ENCODE assay signal across 8 cellular contexts in genomic region chr3:50359760-50360110, GRCh38. TPM values are rescaled to one million over a fixed set of nuclear protein-coding genes. Genes with fewer than 3 reads are reported as not detected.
DNase-seq lines count a peak whose midpoint lies in the region; ATAC-seq and TF ChIP-seq lines count a peak whose summit lies in the region.

No MANE protein-coding gene starts in this region.

- H3K9me3 ChIP-seq in NT2/D1 (ENCODE audit: insufficient read depth, low read length) (no peaks in the 10 kb centered on the region), thyroid gland (no peaks in the 10 kb centered on the region)

- peak overlapping the region; percentile 94 for H3K27ac Mint-ChIP-seq in activated CD4-positive, alpha-beta T cell treated with anti-CD3 and anti-CD28 coated beads for 36 hours

- no peaks in the 10 kb centered on the region for H3K27me3 Mint-ChIP-seq in activated CD4-positive, alpha-beta T cell treated with anti-CD3 and anti-CD28 coated beads for 36 hours

- H3K9me3 Mint-ChIP-seq in activated CD4-positive, alpha-beta T cell treated with anti-CD3 and anti-CD28 coated beads for 36 hours (ENCODE audit: low read depth), result no peaks in the 10 kb centered on the region

- H3K36me3 Mint-ChIP-seq in activated CD4-positive, alpha-beta T cell treated with anti-CD3 and anti-CD28 coated beads for 36 hours (ENCODE audit: low read depth), result peaks cover 16% of the 10 kb centered on the region

- TF ChIP-seq POLR2A in thyroid gland (IDR thresholded peaks at IDR 0.05), result no peak

- peak overlapping the region; percentile 91 for H3K4me3 Mint-ChIP-seq in activated CD4-positive, alpha-beta T cell treated with anti-CD3 and anti-CD28 coated beads for 36 hours

- peak overlapping the region; percentile 32 for H3K27ac ChIP-seq in substantia nigra (ENCODE audit: low read depth, low read length, poor library complexity, severe bottlenecking)
- peak overlapping the region in 1 of 3 donors; percentile 90 for H3K27ac ChIP-seq in thyroid gland

- no peak for DNase-seq in activated CD4-positive, alpha-beta T cell treated with anti-CD3 and anti-CD28 coated beads for 36 hours
- DNase-seq in activated CD4-positive, alpha-beta T cell treated with anti-CD3 and anti-CD28 coated beads for 48 hours, result no peak
- DNase-seq in NT2/D1 (ENCODE audit: low read depth, low spot score) (no peak), fibroblast of pulmonary artery (ENCODE audit: low read depth) (no peak), substantia nigra (lab: John Stamatoyannopoulos, UW) (no peak), thyroid gland (no peak)
- no peak for DNase-seq in stimulated activated naive CD4-positive, alpha-beta T cell (lab: John Stamatoyannopoulos, UW)
- DNase-seq in activated CD4-positive, alpha-beta T cell treated with anti-CD3 and anti-CD28 coated beads, Interleukin-2, amount 50 U/mL, for 1 hour, result no peak

- H3K4me3 ChIP-seq in NT2/D1 (ENCODE audit: insufficient read length, low read depth), result peak overlapping the region; percentile 92
- peak overlapping the region; percentile 88 for H3K4me3 ChIP-seq in fibroblast of pulmonary artery (replicated peaks; ENCODE audit: low read depth, low read length)
- no peak overlapping the region for H3K4me3 ChIP-seq in thyroid gland (replicated peaks in 1 of 3)

- 31 to 35% methylated on average over 8 of the region's 8 CpGs for WGBS in thyroid gland, 2 donors

- peaks cover 37% of the 10 kb centered on the region for H3K4me1 Mint-ChIP-seq in activated CD4-positive, alpha-beta T cell treated with anti-CD3 and anti-CD28 coated beads for 36 hours

- H3K4me1 ChIP-seq in NT2/D1 (ENCODE audit: insufficient read depth, insufficient read length) (peaks cover 31% of the 10 kb centered on the region), thyroid gland (peaks cover 41 to 47% of the 10 kb centered on the region in 2 donors)

- H3K27me3 ChIP-seq in NT2/D1 (ENCODE audit: insufficient read depth, insufficient read length) (peaks cover 17% of the 10 kb centered on the region), thyroid gland (no peaks in the 10 kb centered on the region)

- peak; percentile 21 for ATAC-seq in activated CD4-positive, alpha-beta T cell treated with anti-CD3 and anti-CD28 coated beads for 36 hours

- peak overlapping the region; percentile 76 for H3K9ac ChIP-seq in NT2/D1 (ENCODE audit: insufficient read length, low read depth)

- no peak for TF ChIP-seq CTCF in fibroblast of pulmonary artery (IDR thresholded peaks at IDR 0.05; ENCODE audit: low read length, missing control alignments)
- no peak for TF ChIP-seq CTCF in thyroid gland (IDR thresholded peaks at IDR 0.05)

- CTCF ChIA-PET in activated CD4-positive, alpha-beta T cell treated with anti-CD3 and anti-CD28 coated beads for 36 hours (lab: Charles Lee), result interaction anchor here (0.5 to 1.0 kb wide), 3 partner anchors 10 to 44 kb away, joined by 3 to 5 read pairs (median 3); partner anchors contain the start of genes CYB561D2 and NPRL2

- intact Hi-C loops in activated CD4-positive, alpha-beta T cell treated with anti-CD3 and anti-CD28 coated beads for 36 hours (cut with DNase I, micrococcal nuclease), result loop anchor here (1.0 to 10.0 kb wide), 11 partner anchors 8 to 1026 kb away; partner anchors contain the start of genes HYAL3 (in 2 of the 2), IFRD2 (in 2 of the 2), NAA80 (in 2 of the 2) and APEH (in 1 of the 2)
- intact Hi-C loops in thyroid gland (cut with DNase I), result no loop called here

- POLR2A ChIA-PET in activated CD4-positive, alpha-beta T cell treated with anti-CD3 and anti-CD28 coated beads for 36 hours (lab: Charles Lee), result interaction anchor here (0.6 to 1.4 kb wide), 2 partner anchors 9 to 13 kb away, joined by 3 to 6 read pairs; partner anchors contain the start of genes CYB561D2 and NPRL2

- H3K36me3 ChIP-seq in NT2/D1 (ENCODE audit: insufficient read depth, insufficient read length, low read length) (peaks cover 41% of the 10 kb centered on the region), thyroid gland (peaks cover 7% of the 10 kb centered on the region in 2 donors)

RNA-seq across cellular contexts. Expression of gene TMEM115, which starts 0.4 kb away (rescaled TPM):
- total RNA-seq in activated CD4-positive, alpha-beta T cell treated with anti-CD3 and anti-CD28 coated beads for 36 hours, result 10 to 100 TPM; 13.1 to 16.1 TPM
- total RNA-seq in thyroid gland, result 100 to 1,000 TPM in 1 of 4 donors, 10 to 100 TPM in 3; 70.0 to 111 (median 85.1) TPM

RNA-seq across cellular contexts. Expression of gene CYB561D2, which starts 9.1 kb away (rescaled TPM):
- 10 to 100 TPM; 10.3 to 14.3 TPM for total RNA-seq in activated CD4-positive, alpha-beta T cell treated with anti-CD3 and anti-CD28 coated beads for 36 hours
- total RNA-seq in thyroid gland, result 10 to 100 TPM; 23.6 to 66.0 (median 43.6) TPM

RNA-seq across cellular contexts. Expression of gene NPRL2, which starts 9.2 kb away (rescaled TPM):
- 10 to 100 TPM; 42.5 to 43.0 TPM for total RNA-seq in activated CD4-positive, alpha-beta T cell treated with anti-CD3 and anti-CD28 coated beads for 36 hours
- total RNA-seq in thyroid gland, result 10 to 100 TPM; 13.4 to 30.6 (median 24.7) TPM

RNA-seq across cellular contexts. Expression of gene ZMYND10, which starts 14.2 kb away (rescaled TPM):
- 1 to 10 TPM; 1.0 to 1.3 TPM for total RNA-seq in activated CD4-positive, alpha-beta T cell treated with anti-CD3 and anti-CD28 coated beads for 36 hours
- 1 to 10 TPM; 3.6 to 8.1 (median 4.4) TPM for total RNA-seq in thyroid gland

RNA-seq across cellular contexts. Expression of gene RASSF1, which starts 19.1 kb away (rescaled TPM):
- total RNA-seq in activated CD4-positive, alpha-beta T cell treated with anti-CD3 and anti-CD28 coated beads for 36 hours, result 10 to 100 TPM; 30.8 to 50.7 TPM
- total RNA-seq in thyroid gland, result 10 to 100 TPM; 18.9 to 42.6 (median 24.8) TPM

Comparison
In these comparisons a context has a peak if more than half of its experiments do, and no peak if none do; other contexts are left out.
1. H3K4me3 ChIP-seq: peak in NT2/D1 (single experiment) and fibroblast of pulmonary artery (single experiment); none in thyroid gland (0 of 3).
2. RNA of gene TMEM115, which starts 0.4 kb away (total RNA-seq): 70.0 to 111 TPM in thyroid gland; 13.1 to 16.1 TPM in activated CD4-positive, alpha-beta T cell treated with anti-CD3 and anti-CD28 coated beads for 36 hours; every median in the first group is over 4 times any median in the second.